26 cellular contexts compared by ENCODE assay signal in the genomic region with DNA sequence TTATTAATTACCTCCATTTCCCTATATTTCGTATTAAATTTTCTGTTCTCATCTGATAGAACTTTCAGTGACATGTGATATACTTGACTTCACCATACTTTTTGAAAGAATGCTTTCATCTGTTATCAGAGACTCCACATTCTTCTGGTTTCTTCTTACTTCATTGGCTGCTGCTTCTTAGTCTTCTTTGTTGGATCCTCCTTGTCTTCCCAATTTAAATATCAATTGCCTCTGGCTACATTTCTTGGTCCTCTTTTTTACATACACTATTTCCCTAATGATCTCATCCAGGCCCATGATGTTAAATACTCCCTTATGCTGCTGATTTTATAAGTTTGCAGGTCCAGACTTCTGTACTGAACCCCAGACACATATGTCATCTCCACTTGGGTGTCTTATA. TPM values are rescaled to one million over a fixed set of nuclear protein-coding genes. Genes with fewer than 3 reads are reported as not detected.
DNase-seq lines count a peak whose midpoint lies in the region; ATAC-seq and TF ChIP-seq lines count a peak whose summit lies in the region.
"Had no signal": no experiment of that assay in that cellular context is flagged by ENCODE, and none has a peak within 500 bp of the region (broad histone marks: within the 10 kb centered on the region; RNA-seq: fewer than 3 reads in every experiment).

No MANE protein-coding gene starts in this region.

- H3K27ac ChIP-seq in mesendoderm (ENCODE audit: low read depth, low read length), result no peak overlapping the region
- H3K27ac ChIP-seq in CD8-positive, alpha-beta T cell (ENCODE audit: low read depth, low read length), result no peak overlapping the region
- H3K27ac ChIP-seq: 22Rv1, Peyer's patch, SK-N-MC had no signal

- no peak overlapping the region for H3K23ac ChIP-seq in mesendoderm (ENCODE audit: low read length)

- H3K9ac ChIP-seq in NT2/D1 (ENCODE audit: insufficient read length, low read depth), result no peak overlapping the region
- H3K9ac ChIP-seq in mesendoderm (ENCODE audit: low read length), result no peak overlapping the region

- POLR2A ChIA-PET in CD8-positive, alpha-beta T cell (lab: Charles Lee), result no interaction called here

- H3K79me1 ChIP-seq in mesendoderm (ENCODE audit: low read length), result no peaks in the 10 kb centered on the region

- no peak overlapping the region for H3K18ac ChIP-seq in mesendoderm (ENCODE audit: low read length)

- H3K4me3 Mint-ChIP-seq in CD8-positive, alpha-beta T cell, result no peak overlapping the region
- H3K4me3 Mint-ChIP-seq: CD14-positive monocyte had no signal

- no peak overlapping the region for H3K4me2 ChIP-seq in mesendoderm (ENCODE audit: low read length)

- DNase-seq in COLO829 (ENCODE audit: low spot score) (peak; percentile 87), NT2/D1 (ENCODE audit: low read depth, low spot score) (peak; percentile 13), epidermal melanocyte (ENCODE audit: insufficient read length, low spot score) (peak; percentile 44), mesendoderm (peak; percentile 60), cerebellum (ENCODE audit: low spot score) (no peak)
- DNase-seq in CD8-positive, alpha-beta T cell, result no peak
- DNase-seq: BE2C, DMS153, DND-41, Karpas-422, MV-4-11, NCI-H1105, NCI-H1436 treated with DMSO at 0.1 percent for 48 hours, NCI-H1930, NCI-H2107, NCI-H446, NCI-H524 treated with DMSO at 0.1 percent for 48 hours, Peyer's patch, SHP77 treated with DMSO at 0.1 percent for 48 hours had no signal

- CTCF ChIA-PET in CD8-positive, alpha-beta T cell (lab: Charles Lee), result interaction anchor here (0.7 kb wide), 1 partner anchor 153 kb away, joined by 4 read pairs; no protein-coding TSS in a partner anchor

- H3K4me3 ChIP-seq in NT2/D1 (ENCODE audit: insufficient read length, low read depth), result no peak overlapping the region
- H3K4me3 ChIP-seq in mesendoderm (ENCODE audit: low read length), result no peak overlapping the region
- no peak overlapping the region for H3K4me3 ChIP-seq in CD8-positive, alpha-beta T cell (ENCODE audit: low read depth, low read length)
- H3K4me3 ChIP-seq: Peyer's patch, SK-N-MC had no signal

- TF ChIP-seq CTCF in CD8-positive, alpha-beta T cell (IDR thresholded peaks at IDR 0.05), result no peak

- no peaks in the 10 kb centered on the region for H3K79me2 ChIP-seq in mesendoderm (ENCODE audit: control insufficient read depth, insufficient read depth, low read length)

- peaks cover 5% of the 10 kb centered on the region for H3K27me3 Mint-ChIP-seq in CD8-positive, alpha-beta T cell (ENCODE audit: low read depth)

- H3K36me3 ChIP-seq in NT2/D1 (ENCODE audit: insufficient read depth, insufficient read length, low read length) (no peaks in the 10 kb centered on the region), mesendoderm (ENCODE audit: control insufficient read depth, insufficient read depth, low read length) (no peaks in the 10 kb centered on the region)
- no peaks in the 10 kb centered on the region for H3K36me3 ChIP-seq in CD8-positive, alpha-beta T cell (ENCODE audit: insufficient read depth, low read length)
- H3K36me3 ChIP-seq: BE2C, Peyer's patch had no signal

- intact Hi-C loops in CD8-positive, alpha-beta T cell (cut with DNase I, micrococcal nuclease), result no loop called here

- H3K56ac ChIP-seq in mesendoderm (ENCODE audit: low read length), result no peak overlapping the region

- H3K27ac Mint-ChIP-seq in CD8-positive, alpha-beta T cell, result no peak overlapping the region
- H3K27ac Mint-ChIP-seq: CD14-positive monocyte had no signal

- no peaks in the 10 kb centered on the region for H3K4me1 Mint-ChIP-seq in CD8-positive, alpha-beta T cell (ENCODE audit: low read depth)

- no peaks in the 10 kb centered on the region for H3K27me3 ChIP-seq in NT2/D1 (ENCODE audit: insufficient read depth, insufficient read length)
- H3K27me3 ChIP-seq in mesendoderm (ENCODE audit: insufficient read depth, low read length, poor library complexity), result no peaks in the 10 kb centered on the region
- H3K27me3 ChIP-seq in CD8-positive, alpha-beta T cell (ENCODE audit: insufficient read depth, low read length), result no peaks in the 10 kb centered on the region
- H3K27me3 ChIP-seq: Peyer's patch had no signal

- no peak overlapping the region for H3K4ac ChIP-seq in mesendoderm (ENCODE audit: low read depth, low read length)

- H3K36me3 Mint-ChIP-seq in CD8-positive, alpha-beta T cell, result no peaks in the 10 kb centered on the region
- H3K36me3 Mint-ChIP-seq: CD14-positive monocyte had no signal

- no peaks in the 10 kb centered on the region for H3K4me1 ChIP-seq in NT2/D1 (ENCODE audit: insufficient read depth, insufficient read length)
- H3K4me1 ChIP-seq in mesendoderm (ENCODE audit: control insufficient read depth, low read depth, low read length), result no peaks in the 10 kb centered on the region
- H3K4me1 ChIP-seq in CD8-positive, alpha-beta T cell (ENCODE audit: insufficient read depth, low read length), result no peaks in the 10 kb centered on the region
- H3K4me1 ChIP-seq: BE2C, Peyer's patch had no signal

- H2BK120ac ChIP-seq in mesendoderm (ENCODE audit: low read depth, low read length), result no peak overlapping the region

- no peak overlapping the region for H2BK15ac ChIP-seq in mesendoderm (replicated peaks; ENCODE audit: low read depth)

- no peak overlapping the region for H4K8ac ChIP-seq in mesendoderm (ENCODE audit: low read depth, low read length)

- ATAC-seq in HG02970 (IDR thresholded peaks at IDR 0.05; ENCODE audit: low FRiP score, unreplicated experiment) (no peak), HG03354 (IDR thresholded peaks at IDR 0.05; ENCODE audit: poor library complexity, severe bottlenecking, unreplicated experiment) (no peak)
- ATAC-seq in CD8-positive, alpha-beta T cell, result no peak

- no peaks in the 10 kb centered on the region for H3K9me3 Mint-ChIP-seq in CD8-positive, alpha-beta T cell

- H2BK5ac ChIP-seq in mesendoderm (ENCODE audit: low read length), result no peak overlapping the region

- whole genome bisulfite sequencing in mesendoderm (ENCODE audit: extremely low coverage, insufficient coverage, low lambda C conversion rate), result 100% methylated on average over 1 of the region's 1 CpG

- H3K9me3 ChIP-seq in NT2/D1 (ENCODE audit: insufficient read depth, low read length), result no peaks in the 10 kb centered on the region
- no peaks in the 10 kb centered on the region for H3K9me3 ChIP-seq in CD8-positive, alpha-beta T cell (ENCODE audit: low read length)
- H3K9me3 ChIP-seq: BE2C, Peyer's patch had no signal

- H2AK5ac ChIP-seq in mesendoderm (ENCODE audit: low read length), result no peak overlapping the region

- no peak overlapping the region for H4K5ac ChIP-seq in mesendoderm (ENCODE audit: low read length)

RNA-seq across cellular contexts. Expression of a gene that starts 22.0 kb away (rescaled TPM):
- polyA plus RNA-seq in mesendoderm (2013, experiment 1 of 2), result 0.01 TPM
- polyA plus RNA-seq in mesendoderm (2013, experiment 2 of 2), result 0.01 TPM
- total RNA-seq in cerebellum, result not detected
- total RNA-seq in CD8-positive, alpha-beta T cell, result not detected
- total RNA-seq: HT-29, OCI-LY7, Peyer's patch had no signal
- polyA plus RNA-seq: CD14-positive monocyte had no signal

RNA-seq across cellular contexts. Expression of a gene that starts 33.0 kb away (rescaled TPM):
- polyA plus RNA-seq in mesendoderm (2013, experiment 1 of 2), result 1.1 TPM
- 1.2 TPM for polyA plus RNA-seq in mesendoderm (2013, experiment 2 of 2)
- not detected for total RNA-seq in cerebellum
- not detected for total RNA-seq in CD8-positive, alpha-beta T cell
- polyA plus RNA-seq: CD14-positive monocyte had no signal

RNA-seq across cellular contexts. Expression of a gene that starts 35.4 kb away (rescaled TPM):
- polyA plus RNA-seq in mesendoderm (2013, experiment 1 of 2), result 43.6 TPM
- 45.1 TPM for polyA plus RNA-seq in mesendoderm (2013, experiment 2 of 2)
- 15.0 TPM for total RNA-seq in cerebellum
- 1 to 10 TPM; 6.8 to 7.4 TPM for total RNA-seq in CD8-positive, alpha-beta T cell

Comparison
In these comparisons a context has a peak if more than half of its experiments do, and no peak if none do; other contexts are left out.
1. DNase-seq: peak in COLO829 (single experiment), NT2/D1 (single experiment), epidermal melanocyte (single experiment) and mesendoderm (single experiment); none in cerebellum (single experiment) and CD8-positive, alpha-beta T cell (0 of 7).